ENCODE assay signal across 5 cellular contexts in genomic region chr9:6101725-6102124, GRCh38.
DNase-seq lines count a peak whose midpoint lies in the region; ATAC-seq, FAIRE-seq and TF ChIP-seq lines count a peak whose summit lies in the region.
"Not testable (repeated sequence)": the region's sequence is repeated elsewhere in the genome, so short reads cannot be mapped to it uniquely, and the experiment has no call there.

No MANE protein-coding gene starts in this region.

- not testable (repeated sequence) for TF ChIP-seq POLR2A in HCT116 (IDR thresholded peaks at IDR 0.05; ENCODE audit: borderline replicate concordance, extremely low read depth, insufficient read depth, insufficient read length)

- H3K27ac ChIP-seq in HCT116 (ENCODE audit: low read depth, low read length) (peak overlapping the region; percentile 45; the same call in 1 of the 2 replicates), PC-3 (ENCODE audit: low read length) (peak overlapping the region; percentile 99), RWPE2 (ENCODE audit: poor library complexity, severe bottlenecking) (peak overlapping the region; percentile 91), epithelial cell of prostate (peak overlapping the region; percentile 69), keratinocyte (ENCODE audit: control insufficient read depth, insufficient read depth, low read length) (peak overlapping the region; percentile 61)

- not testable (repeated sequence) for H3K4me3 ChIP-seq in HCT116 (replicated peaks in 1 of 2; ENCODE audit: low read depth in 1 of 2, low read length in 2 of 2); PC-3 (ENCODE audit: low read length); RWPE2 (ENCODE audit: severe bottlenecking); keratinocyte (ENCODE audit: control insufficient read depth in 2 of 3, extremely low read depth in 1 of 3, insufficient read depth in 2 of 3, low read depth in 1 of 3, low read length in 3 of 3)

- H2AFZ ChIP-seq in HCT116 (ENCODE audit: low read depth, low read length, poor library complexity, severe bottlenecking); PC-3 (ENCODE audit: low read length); keratinocyte (ENCODE audit: control insufficient read depth, low read length): not testable (repeated sequence)

- not testable (repeated sequence) for H3F3A ChIP-seq in PC-3 (ENCODE audit: low read length, unreplicated experiment)

- ATAC-seq in HCT116; PC-3; RWPE2 (ENCODE audit: low read depth): not testable (repeated sequence)

- TF ChIP-seq RAD21 in HCT116 (IDR thresholded peaks at IDR 0.05; ENCODE audit: low read depth): not testable (repeated sequence)

- H3K9me2 ChIP-seq in HCT116 (ENCODE audit: insufficient read depth); PC-3 (replicated peaks; ENCODE audit: low read length): not testable (repeated sequence)

- POLR2A ChIA-PET in HCT116 (lab: Charles Lee); PC-3 (lab: Charles Lee; ENCODE audit: unreplicated experiment): not testable (repeated sequence)

- FAIRE-seq in keratinocyte (lab: Jason Lieb, UNC): not testable (repeated sequence)

- H3K4me1 ChIP-seq in HCT116 (ENCODE audit: control insufficient read depth in 1 of 2, insufficient read depth in 2 of 2, low read length in 2 of 2) (peaks cover 14 to 37% of the 10 kb centered on the region in 2 experiments), PC-3 (ENCODE audit: insufficient read depth, low read length) (peaks cover 46% of the 10 kb centered on the region), RWPE2 (ENCODE audit: insufficient read depth, poor library complexity, severe bottlenecking) (peaks cover 70% of the 10 kb centered on the region), keratinocyte (ENCODE audit: control insufficient read depth, extremely low read depth, insufficient read depth, low read length) (peaks cover 59% of the 10 kb centered on the region)

- RAD21 ChIA-PET in HCT116 (lab: Charles Lee; ENCODE audit: low non-redundant PET in 1 of 2, low total read pairs in 2 of 2, uncharacterized antibody in 2 of 2, unreplicated experiment in 2 of 2): not testable (repeated sequence)

- CTCF ChIA-PET in HCT116 (lab: Charles Lee); PC-3 (lab: Charles Lee): not testable (repeated sequence)

- peak overlapping the region; percentile 63 for H3K4me2 ChIP-seq in HCT116 (ENCODE audit: low read length)
- peak overlapping the region; percentile 51 for H3K4me2 ChIP-seq in PC-3 (ENCODE audit: low read length)
- H3K4me2 ChIP-seq in keratinocyte (ENCODE audit: control insufficient read depth, extremely low read depth, insufficient read depth, low read depth, low read length): peak overlapping the region; percentile 22

- H3K9me3 ChIP-seq in HCT116 (ENCODE audit: control insufficient read depth in 1 of 2, insufficient read depth in 1 of 2, low read depth in 1 of 2, low read length in 2 of 2); PC-3 (ENCODE audit: low read length); RWPE2 (ENCODE audit: severe bottlenecking); keratinocyte (ENCODE audit: control insufficient read depth, low read depth, low read length): not testable (repeated sequence)

- H3K36me3 ChIP-seq in HCT116 (ENCODE audit: control insufficient read depth in 1 of 2, insufficient read depth in 2 of 2, low read length in 2 of 2); PC-3 (ENCODE audit: low read depth, low read length); RWPE2 (ENCODE audit: low read depth); keratinocyte (ENCODE audit: control insufficient read depth in 2 of 2, extremely low read depth in 1 of 2, insufficient read depth in 2 of 2, low read length in 2 of 2): not testable (repeated sequence)

- not testable (repeated sequence) for H3K9me1 ChIP-seq in keratinocyte (ENCODE audit: control insufficient read depth, extremely low read depth, insufficient read depth, low read length)

- DNase-seq in HCT116 (ENCODE audit: low read depth, low spot score); RWPE2 (ENCODE audit: low spot score); epithelial cell of prostate (ENCODE audit: low read depth, low spot score); keratinocyte (ENCODE audit: low read depth, low spot score): not testable (repeated sequence)
- peak; percentile 23 for DNase-seq in PC-3

- not testable (repeated sequence) for H4K20me1 ChIP-seq in HCT116 (ENCODE audit: insufficient read depth); PC-3 (ENCODE audit: low read length); keratinocyte (ENCODE audit: control insufficient read depth, extremely low read depth, insufficient read depth, low read length)

- intact Hi-C loops in HCT116 (cut with micrococcal nuclease): not testable (repeated sequence)
- intact Hi-C loops in PC-3 (cut with micrococcal nuclease): loop anchor here (1.0 to 10.0 kb wide), 2 partner anchors 21 to 93 kb away; no protein-coding TSS in a partner anchor

- not testable (repeated sequence) for TF ChIP-seq CTCF in HCT116 (IDR thresholded peaks at IDR 0.05 in 2 of 3, conservative IDR thresholded peaks at IDR 0.05 in 1 of 3; ENCODE audit: borderline replicate concordance in 1 of 3, insufficient read depth in 1 of 3, low read depth in 2 of 3, low read length in 2 of 3); PC-3 (conservative IDR thresholded peaks at IDR 0.05; ENCODE audit: low read depth, low read length); RWPE2 (IDR thresholded peaks at IDR 0.05; ENCODE audit: poor library complexity, severe bottlenecking); keratinocyte (optimal IDR thresholded peaks at IDR 0.05 in 1 of 3, IDR thresholded peaks at IDR 0.05 in 1 of 3, conservative IDR thresholded peaks at IDR 0.05 in 1 of 3; ENCODE audit: extremely low read depth in 1 of 3, insufficient read depth in 2 of 3, low read length in 3 of 3)

- not testable (repeated sequence) for BruUV-seq in HCT116 (replicated peaks; lab: Mats Ljungman, UMichigan); PC-3 (replicated peaks; lab: Mats Ljungman, UMichigan)

- not testable (repeated sequence) for H3K79me2 ChIP-seq in HCT116 (ENCODE audit: insufficient read depth, low read length); PC-3 (ENCODE audit: low read length); keratinocyte (ENCODE audit: control insufficient read depth, insufficient read depth, low read length)

- H3K27me3 ChIP-seq in HCT116 (ENCODE audit: insufficient read depth, low read length); PC-3 (ENCODE audit: low read length); RWPE2 (ENCODE audit: insufficient read depth, poor library complexity, severe bottlenecking); keratinocyte (ENCODE audit: control insufficient read depth, extremely low read depth, insufficient read depth, low read length): not testable (repeated sequence)

- dilution Hi-C loops in keratinocyte (cut with MboI; ENCODE audit: extremely low pct_ligation_motif_present, low sequenced_read_pairs): not testable (repeated sequence)

- H3K9ac ChIP-seq in HCT116 (ENCODE audit: low read length); keratinocyte (ENCODE audit: control insufficient read depth, extremely low read depth, insufficient read depth, low read length): not testable (repeated sequence)
- H3K9ac ChIP-seq in PC-3 (ENCODE audit: low read length): peak overlapping the region; percentile 75

Comparison
In these comparisons a context has a peak if more than half of its experiments do, and no peak if none do; other contexts are left out.
1. H3K27ac ChIP-seq: peak in every context shown above with its lines; median percentile 99 in PC-3; 91 in RWPE2; 69 in epithelial cell of prostate; 61 in keratinocyte; 45 in HCT116.